ENCODE assay signal across 1 cellular context in genomic region chr17:60557805-60558204, GRCh38.
A peak's percentile ranks its signal among the peaks of the same experiment; 100 is the strongest.
TF ChIP-seq lines count a peak whose summit lies in the region.

No MANE protein-coding gene starts in this region.

TF ChIP-seq in HEK293, 187 proteins besides CTCF, POLR2A, EP300 and RAD21 (continued from another document):
- TF ChIP-seq PRDM2 (tag by site-specific recombination; IDR thresholded peaks at IDR 0.05; ENCODE audit: borderline replicate concordance) (no peak), HOXC10 (CRISPR knock-in tag; IDR thresholded peaks at IDR 0.05) (no peak), ZNF510 (tag by site-specific recombination; IDR thresholded peaks at IDR 0.05; ENCODE audit: insufficient replicate concordance) (peak; percentile 10), ZNF174 (tag by site-specific recombination; IDR thresholded peaks at IDR 0.05) (no peak), ZNF529 (tag by site-specific recombination; IDR thresholded peaks at IDR 0.05; ENCODE audit: insufficient replicate concordance) (peak; percentile 85), RBAK (tag by site-specific recombination; IDR thresholded peaks at IDR 0.05) (peak; percentile 79; the same call in 1 of the 2 replicates), SETDB1 (IDR thresholded peaks at IDR 0.05; ENCODE audit: insufficient read length, low read length) (peak; percentile 97), ZNF146 (tag by site-specific recombination; IDR thresholded peaks at IDR 0.05) (no peak), ZNF521 (tag by site-specific recombination; IDR thresholded peaks at IDR 0.05) (no peak), ZNF843 (tag by site-specific recombination; IDR thresholded peaks at IDR 0.05) (no peak), ZNF514 (tag by site-specific recombination; IDR thresholded peaks at IDR 0.05) (no peak), ZSCAN16 (tag by site-specific recombination; IDR thresholded peaks at IDR 0.05) (no peak), SALL2 (tag by site-specific recombination; IDR thresholded peaks at IDR 0.05; ENCODE audit: borderline replicate concordance) (no peak), ZBTB21 (tag by site-specific recombination; IDR thresholded peaks at IDR 0.05) (no peak), HOXA7 (CRISPR knock-in tag; IDR thresholded peaks at IDR 0.05; ENCODE audit: borderline replicate concordance) (no peak), ZNF26 (tag by site-specific recombination; IDR thresholded peaks at IDR 0.05) (peak; percentile 57; the same call in 1 of the 2 replicates), ZNF362 (tag by site-specific recombination; IDR thresholded peaks at IDR 0.05) (no peak), ZNF19 (tag by site-specific recombination; IDR thresholded peaks at IDR 0.05; ENCODE audit: low read depth) (no peak), ZNF585B (tag by site-specific recombination; IDR thresholded peaks at IDR 0.05) (no peak), ZFP37 (tag by site-specific recombination; IDR thresholded peaks at IDR 0.05) (no peak), KLF8 (tag by site-specific recombination; IDR thresholded peaks at IDR 0.05) (no peak), KLF16 (tag by site-specific recombination; IDR thresholded peaks at IDR 0.05) (no peak)
